In the genomic region with DNA sequence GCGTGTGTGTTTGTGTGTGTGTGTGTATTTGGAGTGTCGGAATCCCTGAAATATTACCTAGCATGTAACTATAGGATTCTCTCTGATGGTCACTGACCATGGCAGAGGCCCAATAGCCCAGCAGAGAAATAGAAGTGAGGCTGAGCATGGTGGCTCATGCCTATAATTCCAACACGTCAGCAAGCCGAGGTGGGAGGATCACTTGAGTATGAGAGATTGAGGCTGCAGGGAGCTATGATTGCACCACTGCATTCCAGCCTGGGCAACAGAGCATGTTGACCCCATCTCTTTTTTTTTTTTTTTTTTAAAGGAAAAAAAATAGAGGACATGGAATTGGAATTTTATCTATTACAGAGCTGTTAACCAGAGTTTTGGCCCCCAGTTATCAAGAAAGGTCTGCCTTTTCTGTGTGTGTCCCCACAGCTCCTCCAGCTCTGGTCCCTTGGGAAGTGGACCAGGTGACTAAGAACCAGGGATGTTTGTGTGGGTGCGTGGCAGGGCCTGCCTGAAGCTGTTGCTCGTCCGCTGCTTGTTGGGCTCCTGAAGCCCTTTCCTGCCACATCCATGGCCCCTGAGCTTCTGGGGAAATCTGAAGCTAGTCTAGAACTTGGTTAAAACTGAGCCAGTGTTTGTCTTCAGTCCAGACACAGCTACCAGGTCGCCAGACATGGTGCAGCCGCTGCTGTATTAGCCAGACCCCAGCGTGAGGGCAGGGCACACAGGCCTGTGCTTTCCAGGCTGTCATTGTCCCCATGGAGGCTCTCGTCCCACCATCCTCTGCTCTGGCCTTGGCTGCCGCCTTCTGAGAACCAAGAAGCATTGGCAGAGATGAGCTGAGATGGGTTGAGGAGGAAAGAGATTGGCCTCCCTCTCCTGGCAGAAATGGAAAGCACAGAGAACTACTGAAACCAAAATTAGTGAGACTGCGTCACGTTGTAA, we compare ENCODE assay signal across 9 cellular contexts. TPM values are rescaled to one million over a fixed set of nuclear protein-coding genes. Genes with fewer than 3 reads are reported as not detected.
DNase-seq lines count a peak whose midpoint lies in the region; ATAC-seq and TF ChIP-seq lines count a peak whose summit lies in the region.
"Had no signal": no experiment of that assay in that cellular context is flagged by ENCODE, and none has a peak within 500 bp of the region (broad histone marks: within the 10 kb centered on the region; RNA-seq: fewer than 3 reads in every experiment).

No MANE protein-coding gene starts in this region.

- intact Hi-C loops in ovary (cut with DNase I) = loop anchor here in 3 of 4 donors (5.0 to 10.0 kb wide), 2 partner anchors 128 to 130 kb away; partner anchors contain the start of gene COG2 (in 3 of the 3)

- peaks cover 3% of the 10 kb centered on the region for H3K27me3 Mint-ChIP-seq in activated CD4-positive, alpha-beta T cell treated with anti-CD3 and anti-CD28 coated beads, Interleukin-2, amount 10 ng/mL, durations not matched to agents 7 days and 5 days

- no peak for TF ChIP-seq EP300 in ovary (IDR thresholded peaks at IDR 0.05)

- peak; percentile 12 for DNase-seq in NCI-H187 treated with DMSO at 0.1 percent for 48 hours (lab: John Stamatoyannopoulos, UW)
- no peak for DNase-seq in NCI-H187 (lab: John Stamatoyannopoulos, UW)
- DNase-seq in RPMI8226 = peak; percentile 47
- peak; percentile 38 for DNase-seq in fibroblast of the conjunctiva (ENCODE audit: low read depth)
- peak in 4 of 5 donors; percentile 22 to 44 (median 38) for DNase-seq in ovary
- no peak for DNase-seq in activated CD4-positive, alpha-beta T cell treated with anti-CD3 and anti-CD28 coated beads, Interleukin-2, amount 10 ng/mL, durations not matched to agents 7 days and 5 days
- DNase-seq in HAP-1 (ENCODE audit: low spot score in 2 of 2) = no peak

- H3K36me3 Mint-ChIP-seq in activated CD4-positive, alpha-beta T cell treated with anti-CD3 and anti-CD28 coated beads, Interleukin-2, amount 10 ng/mL, durations not matched to agents 7 days and 5 days (ENCODE audit: low read depth) = no peaks in the 10 kb centered on the region

- no peaks in the 10 kb centered on the region for H3K9me3 ChIP-seq in ovary
- no peaks in the 10 kb centered on the region for H3K9me3 ChIP-seq in HAP-1

- WGBS in ovary, 3 donors = 40 to 47% (median 41%) methylated on average over 14 of the region's 14 CpGs

- H3K4me3 ChIP-seq in ovary = no peak overlapping the region
- no peak overlapping the region for H3K4me3 ChIP-seq in HAP-1
- H3K4me3 ChIP-seq: BLaER1 had no signal

- TF ChIP-seq POLR2A in ovary (IDR thresholded peaks at IDR 0.05) = no peak

- CTCF ChIA-PET in activated CD4-positive, alpha-beta T cell treated with anti-CD3 and anti-CD28 coated beads, Interleukin-2, amount 10 ng/mL, durations not matched to agents 7 days and 5 days (lab: Charles Lee) = no interaction called here

- no peak overlapping the region for H3K27ac ChIP-seq in ovary
- H3K27ac ChIP-seq: BLaER1 had no signal

- in situ Hi-C loops in HAP-1 (cut with MboI; ENCODE audit: low sequenced_read_pairs) = no loop called here

- POLR2A ChIA-PET in activated CD4-positive, alpha-beta T cell treated with anti-CD3 and anti-CD28 coated beads, Interleukin-2, amount 10 ng/mL, durations not matched to agents 7 days and 5 days (lab: Charles Lee) = no interaction called here

- H3K4me3 Mint-ChIP-seq in activated CD4-positive, alpha-beta T cell treated with anti-CD3 and anti-CD28 coated beads, Interleukin-2, amount 10 ng/mL, durations not matched to agents 7 days and 5 days = no peak overlapping the region

- H3K27me3 ChIP-seq in ovary = no peaks in the 10 kb centered on the region
- H3K27me3 ChIP-seq in HAP-1 (ENCODE audit: low read depth) = no peaks in the 10 kb centered on the region
- H3K27me3 ChIP-seq: BLaER1 had no signal

- peaks cover 6% of the 10 kb centered on the region for H3K4me1 Mint-ChIP-seq in activated CD4-positive, alpha-beta T cell treated with anti-CD3 and anti-CD28 coated beads, Interleukin-2, amount 10 ng/mL, durations not matched to agents 7 days and 5 days

- TF ChIP-seq CTCF in ovary (IDR thresholded peaks at IDR 0.05) = peak in 1 of 3 donors; percentile 40

- H3K27ac Mint-ChIP-seq in activated CD4-positive, alpha-beta T cell treated with anti-CD3 and anti-CD28 coated beads, Interleukin-2, amount 10 ng/mL, durations not matched to agents 7 days and 5 days = no peak overlapping the region

- H3K4me1 ChIP-seq in ovary (ENCODE audit: insufficient read depth) = peaks cover 5% of the 10 kb centered on the region
- peaks cover 4% of the 10 kb centered on the region for H3K4me1 ChIP-seq in HAP-1
- H3K4me1 ChIP-seq: BLaER1 had no signal

- no peak for ATAC-seq in HG03196 (IDR thresholded peaks at IDR 0.05; ENCODE audit: unreplicated experiment)

- no peaks in the 10 kb centered on the region for H3K9me3 Mint-ChIP-seq in activated CD4-positive, alpha-beta T cell treated with anti-CD3 and anti-CD28 coated beads, Interleukin-2, amount 10 ng/mL, durations not matched to agents 7 days and 5 days

- no peaks in the 10 kb centered on the region for H3K36me3 ChIP-seq in ovary
- no peaks in the 10 kb centered on the region for H3K36me3 ChIP-seq in HAP-1 (replicated peaks)
- H3K36me3 ChIP-seq: BLaER1 had no signal

RNA-seq across cellular contexts. Expression of gene CAPN9, which starts 25.5 kb away (rescaled TPM):
- 1 to 10 TPM in 1 of 7 donors, under 1 TPM in 6; 0.12 to 2.5 (median 0.30) TPM for total RNA-seq in ovary
- polyA plus RNA-seq in ovary = under 1 TPM in 1 of 2 donors, not detected in 1; 0.08 TPM
- total RNA-seq in activated CD4-positive, alpha-beta T cell treated with anti-CD3 and anti-CD28 coated beads, Interleukin-2, amount 10 ng/mL, durations not matched to agents 7 days and 5 days = not detected

RNA-seq across cellular contexts. Expression of gene AGT, which starts 58.8 kb away (rescaled TPM):
- total RNA-seq in ovary = 1 to 10 TPM in 6 of 7 donors, under 1 TPM in 1; 0.60 to 8.4 (median 3.3) TPM
- 1 to 10 TPM; 3.8 to 10.0 TPM for polyA plus RNA-seq in ovary
- total RNA-seq in activated CD4-positive, alpha-beta T cell treated with anti-CD3 and anti-CD28 coated beads, Interleukin-2, amount 10 ng/mL, durations not matched to agents 7 days and 5 days = not detected

Comparison
In these comparisons a context has a peak if more than half of its experiments do, and no peak if none do; other contexts are left out.
1. DNase-seq: peak in NCI-H187 treated with DMSO at 0.1 percent for 48 hours (single experiment), RPMI8226 (single experiment), fibroblast of the conjunctiva (single experiment) and ovary (4 of 5); none in NCI-H187 (0 of 2), activated CD4-positive, alpha-beta T cell treated with anti-CD3 and anti-CD28 coated beads, Interleukin-2, amount 10 ng/mL, durations not matched to agents 7 days and 5 days (single experiment) and HAP-1 (0 of 2).